In genomic region chr3:64242435-64242834, GRCh38 we compare ENCODE assay signal across 17 cellular contexts. TPM values are rescaled to one million over a fixed set of nuclear protein-coding genes. Genes with fewer than 3 reads are reported as not detected.
DNase-seq lines count a peak whose midpoint lies in the region; ATAC-seq, FAIRE-seq and TF ChIP-seq lines count a peak whose summit lies in the region.
"Had no signal": no experiment of that assay in that cellular context is flagged by ENCODE, and none has a peak within 500 bp of the region (broad histone marks: within the 10 kb centered on the region; RNA-seq: fewer than 3 reads in every experiment).

No MANE protein-coding gene starts in this region.

- TF ChIP-seq EP300 in K562 (IDR thresholded peaks at IDR 0.05; ENCODE audit: low read length), result no peak

- no peak overlapping the region for H2AFZ ChIP-seq in K562 (ENCODE audit: low read depth, low read length)

- TF ChIP-seq CTCF in K562 (IDR thresholded peaks at IDR 0.05 in 2 of 3, conservative IDR thresholded peaks at IDR 0.05 in 1 of 3; ENCODE audit: insufficient read depth in 2 of 3, low read depth in 1 of 3, low read length in 3 of 3) (no peak), osteocyte (IDR thresholded peaks at IDR 0.05) (no peak)

- CTCF ChIA-PET in K562 (lab: Yijun Ruan, JAX; ENCODE audit: low intra/inter-chr PET ratio), result no interaction called here

- no TSS peak for BruUV-seq in K562 (replicated peaks; lab: Mats Ljungman, UMichigan)

- H3K9me3 ChIP-seq in K562 (replicated peaks; ENCODE audit: control insufficient read depth, insufficient read depth, low read depth, low read length), result no peaks in the 10 kb centered on the region

- H3K27me3 ChIP-seq in K562 (ENCODE audit: control insufficient read depth in 2 of 2, insufficient read depth in 2 of 2, low read length in 2 of 2), result no peaks in the 10 kb centered on the region
- H3K27me3 ChIP-seq: tibial nerve had no signal

- no peaks in the 10 kb centered on the region for H3K9me1 ChIP-seq in K562 (ENCODE audit: control insufficient read depth, insufficient read depth, low read length)

- H3K9me3 Mint-ChIP-seq in osteocyte (ENCODE audit: unreplicated experiment), result peaks cover 3% of the 10 kb centered on the region
- H3K9me3 Mint-ChIP-seq: activated T-cell treated with anti-CD3 and anti-CD28 coated beads, Interleukin-2, amount 50 U/mL, for 72 hours had no signal

- H3K79me2 ChIP-seq in K562 (ENCODE audit: control insufficient read depth, insufficient read depth, low read length), result no peaks in the 10 kb centered on the region

- H3K4me1 ChIP-seq in K562 (replicated peaks in 1 of 2; ENCODE audit: control insufficient read depth in 2 of 2, insufficient read depth in 2 of 2, low read length in 2 of 2), result no peaks in the 10 kb centered on the region; a peak in 1 of 5 replicates

- in situ Hi-C loops in K562 (cut with MboI), result no loop called here

- FAIRE-seq in K562 (lab: Jason Lieb, UNC), result no peak
- FAIRE-seq: GM18507, kidney had no signal

- 0% methylated on average over 2 of the region's 2 CpGs for WGBS in K562 (ENCODE audit: insufficient coverage, low coverage, missing lambda C conversion rate)

- H3K36me3 ChIP-seq in K562 (ENCODE audit: control insufficient read depth, insufficient read depth, low read length), result no peaks in the 10 kb centered on the region

- TF ChIP-seq RAD21 in K562 (CRISPR knock-in tag; conservative IDR thresholded peaks at IDR 0.05 in 1 of 2, IDR thresholded peaks at IDR 0.05 in 1 of 2), result no peak

- intact Hi-C loops in K562 (cut with micrococcal nuclease), result no loop called here

- H3K27ac ChIP-seq in K562 (ENCODE audit: extremely low read depth, low read depth, low read length), result no peak overlapping the region
- H3K27ac ChIP-seq: tibial nerve had no signal

- no peaks in the 10 kb centered on the region for H4K20me1 ChIP-seq in K562 (replicated peaks; ENCODE audit: control insufficient read depth, insufficient read depth, low read length)

- no peak for TF ChIP-seq POLR2A in K562 (conservative IDR thresholded peaks at IDR 0.05)

- H3K4me3 Mint-ChIP-seq in osteocyte (ENCODE audit: unreplicated experiment), result no peak overlapping the region
- H3K4me3 Mint-ChIP-seq: activated T-cell treated with anti-CD3 and anti-CD28 coated beads, Interleukin-2, amount 50 U/mL, for 72 hours; CD14-positive monocyte; naive B cell had no signal

- H3K4me2 ChIP-seq in K562 (ENCODE audit: insufficient read depth, low read length), result no peak overlapping the region

- H3K27ac Mint-ChIP-seq in osteocyte (ENCODE audit: unreplicated experiment), result peak overlapping the region; percentile 18
- H3K27ac Mint-ChIP-seq: activated T-cell treated with anti-CD3 and anti-CD28 coated beads, Interleukin-2, amount 50 U/mL, for 72 hours; CD14-positive monocyte; naive B cell had no signal

- POLR2A ChIA-PET in K562 (lab: Yijun Ruan, JAX), result interaction anchor here (0.7 kb wide), 1 partner anchor 51 kb away, joined by 3 read pairs; no protein-coding TSS in a partner anchor

- DNase-seq in DMS79 (lab: John Stamatoyannopoulos, UW), result peak; percentile 31
- DNase-seq in NCI-H1105 (lab: John Stamatoyannopoulos, UW), result peak; percentile 13
- no peak for DNase-seq in K562 (ENCODE audit: extremely low read depth in 1 of 4, low spot score in 3 of 4)
- DNase-seq in osteocyte (ENCODE audit: extremely low spot score, unreplicated experiment), result no peak
- DNase-seq in activated T-cell treated with anti-CD3 and anti-CD28 coated beads, Interleukin-2, amount 50 U/mL, for 48 hours, result no peak
- DNase-seq in HPDE6-E6E7 (ENCODE audit: extremely low spot score), result no peak
- DNase-seq: activated T-cell treated with anti-CD3 and anti-CD28 coated beads, Interleukin-2, amount 50 U/mL, for 72 hours; kidney; naive B cell; stimulated activated CD8-positive, alpha-beta memory T cell treated with anti-CD3 and anti-CD28 coated beads, Interleukin-4, amount 100 ng/mL, for 48 hours; T1000 had no signal

- no peak for ATAC-seq in K562
- ATAC-seq in GM21423 (IDR thresholded peaks at IDR 0.05; ENCODE audit: unreplicated experiment), result no peak
- ATAC-seq in HG03280 (IDR thresholded peaks at IDR 0.05; ENCODE audit: unreplicated experiment), result no peak
- ATAC-seq: activated T-cell treated with anti-CD3 and anti-CD28 coated beads, Interleukin-2, amount 50 U/mL, for 72 hours; Right ventricle myocardium inferior had no signal

- no peaks in the 10 kb centered on the region for H3K27me3 Mint-ChIP-seq in osteocyte (ENCODE audit: unreplicated experiment)

- no peak overlapping the region for H3K4me3 ChIP-seq in K562
- H3K4me3 ChIP-seq: tibial nerve had no signal

- H3K9ac ChIP-seq in K562 (ENCODE audit: insufficient read depth in 1 of 2, low read depth in 2 of 2, low read length in 2 of 2), result no peak overlapping the region

- peaks cover 3% of the 10 kb centered on the region for H3K36me3 Mint-ChIP-seq in osteocyte (ENCODE audit: unreplicated experiment)
- H3K36me3 Mint-ChIP-seq: CD14-positive monocyte, naive B cell had no signal

- H3K4me1 Mint-ChIP-seq in osteocyte (ENCODE audit: unreplicated experiment), result peaks cover 45% of the 10 kb centered on the region
- H3K4me1 Mint-ChIP-seq: CD14-positive monocyte, naive B cell had no signal

TF ChIP-seq in K562, 482 proteins besides CTCF, POLR2A, EP300 and RAD21 (continues in another document):
- TF ChIP-seq ZBTB11 (CRISPR knock-in tag; IDR thresholded peaks at IDR 0.05) (peak in 1 of 3 experiments; percentile 55; a peak in 1 of 6 replicates), NR2C2 (CRISPR knock-in tag; IDR thresholded peaks at IDR 0.05) (no peak), NR2C2 (tag; IDR thresholded peaks at IDR 0.05) (no peak), SMAD3 (CRISPR knock-in tag; conservative IDR thresholded peaks at IDR 0.05) (no peak), ZNF449 (CRISPR knock-in tag; IDR thresholded peaks at IDR 0.05) (no peak), NFIC (IDR thresholded peaks at IDR 0.05) (peak; percentile 66), SETDB1 (IDR thresholded peaks at IDR 0.05; ENCODE audit: low read length) (no peak)

RNA-seq across cellular contexts. Expression of gene PRICKLE2, which starts 17.2 kb away (rescaled TPM):
- not detected in 2 replicates for total RNA-seq in K562 (2011; cell fraction: chromatin; rRNA removed; ENCODE audit: low replicate concordance)
- total RNA-seq in K562 (2011; cell fraction: nucleolus; rRNA removed), result not detected in 2 replicates
- total RNA-seq in K562 (2011; cell fraction: nucleoplasm; rRNA removed), result not detected in 2 replicates
- total RNA-seq in K562 (2014; rRNA removed), result 0.09 TPM in 1 of 2 replicates, not detected in the other
- total RNA-seq in K562 (2014; rRNA removed; fragmentation: Illumina TruSeq; extraction: Trizol), result not detected in 2 replicates
- total RNA-seq in K562 (2015; rRNA removed; fragmentation: Illumina TruSeq; extraction: Trizol), result not detected in 2 replicates
- 0.04 and 0.07 TPM in 2 replicates for total RNA-seq in K562 (2021)
- not detected in 2 replicates for polyA plus RNA-seq in K562 (2011; rRNA removed)
- not detected in 2 replicates for polyA plus RNA-seq in K562 (2011; cell fraction: cytosol; rRNA removed)
- polyA plus RNA-seq in K562 (2011; cell fraction: nucleus; rRNA removed), result not detected in 2 replicates
- not detected in 2 replicates for polyA plus RNA-seq in K562 (2012)
- not detected in 2 replicates for polyA plus RNA-seq in K562 (2014; fragmentation: Illumina TruSeq; extraction: Trizol)
- not detected for polyA plus RNA-seq in K562 (2014; fragmentation: Nextera tagmentation; extraction: Ambion mirVana)
- not detected in 2 replicates for polyA plus RNA-seq in K562 (2014; rRNA removed)
- not detected in 2 replicates for polyA minus RNA-seq in K562 (2011; rRNA and poly(A)+ RNA removed)
- polyA minus RNA-seq in K562 (2011; cell fraction: cytosol; rRNA and poly(A)+ RNA removed), result not detected in 2 replicates
- not detected in 2 replicates for polyA minus RNA-seq in K562 (2011; cell fraction: nucleus; rRNA and poly(A)+ RNA removed)
- total RNA-seq in osteocyte, result 24.7 and 25.2 TPM in 2 replicates
- polyA plus RNA-seq: CD14-positive monocyte had no signal

Comparison
In these comparisons a context has a peak if more than half of its experiments do, and no peak if none do; other contexts are left out.
1. DNase-seq: peak in DMS79 (single experiment) and NCI-H1105 (single experiment); none in K562 (0 of 4), osteocyte (single experiment), activated T-cell treated with anti-CD3 and anti-CD28 coated beads, Interleukin-2, amount 50 U/mL, for 48 hours (0 of 2) and HPDE6-E6E7 (single experiment).
2. RNA of gene PRICKLE2, which starts 17.2 kb away (total RNA-seq): 24.7 to 25.2 TPM in osteocyte; 0.04 to 0.09 TPM in K562; every median in the first group is over 10 times any median in the second.